ENCODE assay signal across 15 cellular contexts in genomic region chr1:201655243-201655642, GRCh38.
DNase-seq lines count a peak whose midpoint lies in the region; ATAC-seq, FAIRE-seq and TF ChIP-seq lines count a peak whose summit lies in the region.
"Had no signal": no experiment of that assay in that cellular context is flagged by ENCODE, and none has a peak within 500 bp of the region (broad histone marks: within the 10 kb centered on the region; RNA-seq: fewer than 3 reads in every experiment).

No MANE protein-coding gene starts in this region.

- peak; percentile 18; the same call in 1 of the 2 replicates for TF ChIP-seq CTCF in WI38 (IDR thresholded peaks at IDR 0.05; ENCODE audit: low read depth, low read length)
- TF ChIP-seq CTCF in fibroblast of villous mesenchyme (IDR thresholded peaks at IDR 0.05; ENCODE audit: insufficient read depth, low read depth, low read length) = peak; percentile 18
- no peak for TF ChIP-seq CTCF in left lung (IDR thresholded peaks at IDR 0.05)

- peak overlapping the region; percentile 5 for H3K4me2 ChIP-seq in skeletal muscle satellite cell (ENCODE audit: low read length)

- no peaks in the 10 kb centered on the region for H3K9me3 ChIP-seq in skeletal muscle satellite cell (replicated peaks; ENCODE audit: low read length)
- no peaks in the 10 kb centered on the region for H3K9me3 ChIP-seq in left lung
- no peaks in the 10 kb centered on the region for H3K9me3 ChIP-seq in HAP-1
- H3K9me3 ChIP-seq: adrenal gland, neutrophil had no signal

- DNase-seq in GM03348 (ENCODE audit: low spot score) = peak; percentile 93
- peak; percentile 85 for DNase-seq in fibroblast of villous mesenchyme (ENCODE audit: low read depth)
- DNase-seq in frontal cortex (ENCODE audit: low spot score in 2 of 2) = no peak
- no peak for DNase-seq in left lung
- DNase-seq in HAP-1 (ENCODE audit: low spot score in 2 of 2) = no peak
- DNase-seq: activated CD8-positive, alpha-beta memory T cell treated with anti-CD3 and anti-CD28 coated beads, Interleukin-2, amount 50 U/mL, for 4 hours; adrenal gland; MM.1S; stimulated activated CD8-positive, alpha-beta memory T cell treated with anti-CD3 and anti-CD28 coated beads, Interleukin-4, amount 100 ng/mL, for 48 hours had no signal

- H3K36me3 ChIP-seq in skeletal muscle satellite cell (ENCODE audit: insufficient read depth, low read length) (peaks cover 30% of the 10 kb centered on the region), left lung (no peaks in the 10 kb centered on the region), HAP-1 (replicated peaks) (no peaks in the 10 kb centered on the region)
- H3K36me3 ChIP-seq: adrenal gland, neutrophil had no signal

- 0 out of 2 replicates have a peak overlapping the region, but pooled peaks have one; percentile 6 for H3K4me3 ChIP-seq in WI38 (ENCODE audit: low read depth, low read length)
- H3K4me3 ChIP-seq in fibroblast of villous mesenchyme (ENCODE audit: low read depth, low read length) = no peak overlapping the region
- H3K4me3 ChIP-seq in skeletal muscle satellite cell (ENCODE audit: low read length) = no peak overlapping the region
- no peak overlapping the region for H3K4me3 ChIP-seq in left lung
- H3K4me3 ChIP-seq in HAP-1 = no peak overlapping the region
- H3K4me3 ChIP-seq: adrenal gland had no signal

- H3K4me1 ChIP-seq in skeletal muscle satellite cell (ENCODE audit: control insufficient read depth, insufficient read depth, low read length) (peaks cover 66% of the 10 kb centered on the region), left lung (peaks cover 0 to 6% of the 10 kb centered on the region in 2 donors), HAP-1 (no peaks in the 10 kb centered on the region)
- H3K4me1 ChIP-seq: adrenal gland had no signal

- ATAC-seq in left lung = no peak
- no peak for ATAC-seq in HG03039 (IDR thresholded peaks at IDR 0.05; ENCODE audit: unreplicated experiment)
- ATAC-seq: Panc1 had no signal

- in situ Hi-C loops in HAP-1 (cut with MboI; ENCODE audit: low sequenced_read_pairs) = no loop called here

- no peaks in the 10 kb centered on the region for H3K27me3 ChIP-seq in skeletal muscle satellite cell (ENCODE audit: control insufficient read depth, insufficient read depth, low read length)
- H3K27me3 ChIP-seq in left lung = peaks cover 0 to 6% of the 10 kb centered on the region in 2 donors
- peaks cover 2% of the 10 kb centered on the region; the same call in 1 of the 2 replicates for H3K27me3 ChIP-seq in HAP-1 (ENCODE audit: low read depth)
- H3K27me3 ChIP-seq: adrenal gland had no signal

- FAIRE-seq in frontal cortex (lab: Jason Lieb, UNC) = no peak
- FAIRE-seq: GM12891 had no signal

- no peak overlapping the region for H3K27ac ChIP-seq in left lung
- H3K27ac ChIP-seq: adrenal gland, neutrophil had no signal

- peak overlapping the region; percentile 9 for H3K9ac ChIP-seq in skeletal muscle satellite cell (ENCODE audit: low read depth, low read length)

- intact Hi-C loops in left lung (cut with DNase I) = no loop called here

Comparison
In these comparisons a context has a peak if more than half of its experiments do, and no peak if none do; other contexts are left out.
1. DNase-seq: peak in GM03348 (single experiment) and fibroblast of villous mesenchyme (single experiment); none in frontal cortex (0 of 2), left lung (0 of 2) and HAP-1 (0 of 2).
2. CTCF ChIP-seq: peak in WI38 (single experiment) and fibroblast of villous mesenchyme (single experiment); none in left lung (0 of 2).